In genomic region chr7:81715984-81716588, GRCh38 we compare ENCODE assay signal across 12 cellular contexts. TPM values are rescaled to one million over a fixed set of nuclear protein-coding genes. Genes with fewer than 3 reads are reported as not detected.
DNase-seq lines count a peak whose midpoint lies in the region; ATAC-seq and TF ChIP-seq lines count a peak whose summit lies in the region.
"Had no signal": no experiment of that assay in that cellular context is flagged by ENCODE, and none has a peak within 500 bp of the region (broad histone marks: within the 10 kb centered on the region; RNA-seq: fewer than 3 reads in every experiment).

No MANE protein-coding gene starts in this region.

- H3K27ac ChIP-seq in MM.1S (ENCODE audit: low read length) (no peak overlapping the region), mesenchymal stem cell (ENCODE audit: low read length, poor library complexity, severe bottlenecking) (no peak overlapping the region), tibial nerve (no peak overlapping the region)
- H3K27ac ChIP-seq: coronary artery, parathyroid adenoma had no signal

- H3K9me3 Mint-ChIP-seq in WTC11: peaks cover 4% of the 10 kb centered on the region; the same call in 1 of the 2 replicates

- H4K20me1 ChIP-seq in MM.1S (ENCODE audit: insufficient read depth, low read length): no peaks in the 10 kb centered on the region; the same call in 1 of the 2 replicates

- DNase-seq in ELR (ENCODE audit: low read depth) (peak; percentile 73), MM.1S (peak; percentile 75), WTC11 (ENCODE audit: low spot score) (no peak), mesenchymal stem cell (peak; percentile 59), tibial nerve (ENCODE audit: low spot score in 2 of 2) (no peak), MG63 (no peak)
- no peak for DNase-seq in activated CD4-positive, alpha-beta T cell treated with anti-CD3 and anti-CD28 coated beads for 4 hours
- DNase-seq: SIG-M5, trophoblast cell had no signal

- no peak overlapping the region for H3K23ac ChIP-seq in mesenchymal stem cell (ENCODE audit: low read length in 2 of 2)

- no peak overlapping the region for H4K91ac ChIP-seq in mesenchymal stem cell (ENCODE audit: low read length)

- H2BK15ac ChIP-seq in mesenchymal stem cell (ENCODE audit: low read depth, poor library complexity, severe bottlenecking): no peak overlapping the region

- no peaks in the 10 kb centered on the region for H3K79me1 ChIP-seq in mesenchymal stem cell (replicated peaks; ENCODE audit: low read length, poor library complexity, severe bottlenecking)

- H3K36me3 Mint-ChIP-seq in WTC11: no peaks in the 10 kb centered on the region

- TF ChIP-seq CTCF in MM.1S (IDR thresholded peaks at IDR 0.05; ENCODE audit: low read length) (peak; percentile 75), WTC11 (IDR thresholded peaks at IDR 0.05) (no peak), tibial nerve (IDR thresholded peaks at IDR 0.05) (peak in 1 of 5 experiments; percentile 18)

- H2AK5ac ChIP-seq in mesenchymal stem cell (ENCODE audit: low read length, severe bottlenecking): no peak overlapping the region

- H3K4me3 ChIP-seq in MM.1S (ENCODE audit: low read length) (no peak overlapping the region), mesenchymal stem cell (ENCODE audit: insufficient read depth in 1 of 2, low read depth in 1 of 2, low read length in 2 of 2) (no peak overlapping the region), tibial nerve (no peak overlapping the region), MG63 (no peak overlapping the region)
- H3K4me3 ChIP-seq: coronary artery had no signal

- no peak overlapping the region for H2BK120ac ChIP-seq in mesenchymal stem cell (ENCODE audit: low read depth, low read length)

- H3K36me3 ChIP-seq in MM.1S (replicated peaks; ENCODE audit: insufficient read depth, low read length) (no peaks in the 10 kb centered on the region), mesenchymal stem cell (ENCODE audit: control insufficient read depth in 1 of 2, insufficient read depth in 2 of 2, low read depth in 1 of 2, low read length in 2 of 2) (peaks cover 0 to 65% of the 10 kb centered on the region in 2 experiments), tibial nerve (no peaks in the 10 kb centered on the region), MG63 (peaks cover 73% of the 10 kb centered on the region)

- no peaks in the 10 kb centered on the region for H3K4me1 Mint-ChIP-seq in WTC11

- H3K9me3 ChIP-seq in MM.1S (replicated peaks; ENCODE audit: insufficient read depth, low read length) (no peaks in the 10 kb centered on the region), mesenchymal stem cell (ENCODE audit: control insufficient read depth, low read length) (no peaks in the 10 kb centered on the region), tibial nerve (no peaks in the 10 kb centered on the region), MG63 (no peaks in the 10 kb centered on the region)

- no peaks in the 10 kb centered on the region for H3F3A ChIP-seq in MM.1S (ENCODE audit: insufficient read depth, low read length)

- no peak for TF ChIP-seq EP300 in tibial nerve (IDR thresholded peaks at IDR 0.05)

- ATAC-seq in WTC11 (peak; percentile 55), GM21515 (IDR thresholded peaks at IDR 0.05; ENCODE audit: unreplicated experiment) (no peak)

- H3K9ac ChIP-seq in MM.1S (ENCODE audit: low read length): no peak overlapping the region
- H3K9ac ChIP-seq in mesenchymal stem cell (ENCODE audit: low read length): no peak overlapping the region
- H3K9ac ChIP-seq: parathyroid adenoma had no signal

- POLR2A ChIA-PET in WTC11 (lab: Charles Lee): no interaction called here

- no peak overlapping the region for H3K27ac Mint-ChIP-seq in WTC11

- no peak overlapping the region for H3K14ac ChIP-seq in mesenchymal stem cell (ENCODE audit: low read length in 2 of 2)

- H3K4ac ChIP-seq in mesenchymal stem cell (ENCODE audit: low read depth in 1 of 2, low read length in 2 of 2): no peak overlapping the region

- no peak for TF ChIP-seq POLR2A in tibial nerve (IDR thresholded peaks at IDR 0.05)

- H2BK5ac ChIP-seq in mesenchymal stem cell (ENCODE audit: low read depth, low read length, poor library complexity, severe bottlenecking): no peak overlapping the region

- no peak overlapping the region for H3K4me3 Mint-ChIP-seq in WTC11

- H3K18ac ChIP-seq in mesenchymal stem cell (ENCODE audit: low read depth in 1 of 2, low read length in 2 of 2): no peak overlapping the region

- no peaks in the 10 kb centered on the region for H3K27me3 ChIP-seq in MM.1S (replicated peaks; ENCODE audit: insufficient read depth, low read length)
- no peaks in the 10 kb centered on the region for H3K27me3 ChIP-seq in mesenchymal stem cell (ENCODE audit: control insufficient read depth in 1 of 2, insufficient read depth in 1 of 2, low read length in 2 of 2)
- H3K27me3 ChIP-seq in tibial nerve: no peaks in the 10 kb centered on the region
- H3K27me3 ChIP-seq in MG63: no peaks in the 10 kb centered on the region

- no peaks in the 10 kb centered on the region for H3K9me2 ChIP-seq in MM.1S (replicated peaks; ENCODE audit: insufficient read depth, low read length)

- no peak overlapping the region for H3K4me2 ChIP-seq in MM.1S (ENCODE audit: low read depth, low read length)
- no peak overlapping the region for H3K4me2 ChIP-seq in mesenchymal stem cell (ENCODE audit: low read length, poor library complexity, severe bottlenecking)

- no peak overlapping the region for H2BK12ac ChIP-seq in mesenchymal stem cell (ENCODE audit: low read length in 2 of 2)

- CTCF ChIA-PET in WTC11 (lab: Charles Lee): interaction anchor here (1.4 kb wide), 1 partner anchor 246 kb away, joined by 3 read pairs; no protein-coding TSS in a partner anchor

- no peaks in the 10 kb centered on the region for H3K79me2 ChIP-seq in MM.1S (ENCODE audit: low read length)
- H3K79me2 ChIP-seq: parathyroid adenoma had no signal

- H2AFZ ChIP-seq in MM.1S (ENCODE audit: low read length): no peak overlapping the region
- no peak overlapping the region for H2AFZ ChIP-seq in mesenchymal stem cell (ENCODE audit: low read depth, low read length)
- H2AFZ ChIP-seq: parathyroid adenoma had no signal

- H3K27me3 Mint-ChIP-seq in WTC11 (ENCODE audit: low read depth): no peaks in the 10 kb centered on the region

- H3K4me1 ChIP-seq in MM.1S (ENCODE audit: low read length) (no peaks in the 10 kb centered on the region), mesenchymal stem cell (ENCODE audit: control insufficient read depth, insufficient read depth, low read depth, low read length) (no peaks in the 10 kb centered on the region), tibial nerve (no peaks in the 10 kb centered on the region)
- H3K4me1 ChIP-seq: parathyroid adenoma had no signal

- WGBS in mesenchymal stem cell: 65% methylated on average over 4 of the region's 5 CpGs
- 59 to 67% methylated on average over 5 of the region's 5 CpGs for WGBS in tibial nerve, 2 donors

- no peak overlapping the region for H4K8ac ChIP-seq in mesenchymal stem cell (ENCODE audit: low read length)

TF ChIP-seq in WTC11, 78 proteins besides CTCF, POLR2A, EP300 and RAD21 (continues in another document):
- TF ChIP-seq ZBTB21 (CRISPR knock-in tag; IDR thresholded peaks at IDR 0.05; ENCODE audit: borderline replicate concordance): no peak
- no peak for TF ChIP-seq SMAD3 (CRISPR knock-in tag; IDR thresholded peaks at IDR 0.05; ENCODE audit: borderline replicate concordance)
- no peak for TF ChIP-seq ZNF121 (CRISPR knock-in tag; IDR thresholded peaks at IDR 0.05)
- no peak for TF ChIP-seq ZNF425 (CRISPR knock-in tag; conservative IDR thresholded peaks at IDR 0.05)
- TF ChIP-seq CBFB (CRISPR knock-in tag; IDR thresholded peaks at IDR 0.05; ENCODE audit: low read depth): no peak
- TF ChIP-seq AR (CRISPR knock-in tag; IDR thresholded peaks at IDR 0.05): no peak
- no peak for TF ChIP-seq ZNF396 (CRISPR knock-in tag; IDR thresholded peaks at IDR 0.05; ENCODE audit: borderline replicate concordance)
- no peak for TF ChIP-seq TP53 (CRISPR knock-in tag; IDR thresholded peaks at IDR 0.05)
- no peak for TF ChIP-seq SOX15 (CRISPR knock-in tag; IDR thresholded peaks at IDR 0.05)

RNA-seq across cellular contexts. Expression of gene HGF, which starts 53.8 kb away (rescaled TPM):
- total RNA-seq in WTC11 (2021) (0.32 to 0.76 TPM (median 0.72 TPM) in 3 replicates), tibial nerve (10 to 100 TPM in 1 of 4 donors, 1 to 10 TPM in 3; 3.3 to 14.9 (median 5.7) TPM)
- polyA plus RNA-seq in mesenchymal stem cell (2013, experiment 1 of 2): 103 TPM
- polyA plus RNA-seq in mesenchymal stem cell (2013, experiment 2 of 2): 107 TPM
- 41.0 and 50.8 TPM in 2 replicates for total RNA-seq in MG63 (2014; rRNA removed; shearing (Covaris generic); ENCODE audit: low replicate concordance)

Comparison
In these comparisons a context has a peak if more than half of its experiments do, and no peak if none do; other contexts are left out.
1. DNase-seq: peak in ELR (single experiment), MM.1S (single experiment) and mesenchymal stem cell (single experiment); none in WTC11 (single experiment), activated CD4-positive, alpha-beta T cell treated with anti-CD3 and anti-CD28 coated beads for 4 hours (0 of 2), tibial nerve (0 of 2) and MG63 (single experiment).